ENCODE assay signal across 9 cellular contexts in genomic region chr6:36666726-36667591, GRCh38. TPM values are rescaled to one million over a fixed set of nuclear protein-coding genes. Genes with fewer than 3 reads are reported as not detected.
A peak's percentile ranks its signal among the peaks of the same experiment; 100 is the strongest.
DNase-seq lines count a peak whose midpoint lies in the region; ATAC-seq and TF ChIP-seq lines count a peak whose summit lies in the region.
"Had no signal": no experiment of that assay in that cellular context is flagged by ENCODE, and none has a peak within 500 bp of the region (broad histone marks: within the 10 kb centered on the region; RNA-seq: fewer than 3 reads in every experiment).

No MANE protein-coding gene starts in this region.

- peaks cover 0 to 4% (median 0%) of the 10 kb centered on the region in 5 experiments for H3K9me3 Mint-ChIP-seq in brain
- H3K9me3 Mint-ChIP-seq in stimulated activated memory B cell treated with anti-CD40 and anti-IgM and Interleukin-4, amounts not matched to agents 10 μg/mL and 1 μg/mL and 100 μg/mL, for 72 hours, result no peaks in the 10 kb centered on the region
- no peaks in the 10 kb centered on the region for H3K9me3 Mint-ChIP-seq in activated T-cell treated with anti-CD3 and anti-CD28 coated beads, Interleukin-2, amount 50 U/mL, for 24 hours
- H3K9me3 Mint-ChIP-seq: memory B cell had no signal

- H3K4me3 Mint-ChIP-seq in brain, result peak overlapping the region; percentile 31 to 68 (median 64)
- no peak overlapping the region for H3K4me3 Mint-ChIP-seq in stimulated activated memory B cell treated with anti-CD40 and anti-IgM and Interleukin-4, amounts not matched to agents 10 μg/mL and 1 μg/mL and 100 μg/mL, for 72 hours
- H3K4me3 Mint-ChIP-seq in activated T-cell treated with anti-CD3 and anti-CD28 coated beads, Interleukin-2, amount 50 U/mL, for 24 hours, result no peak overlapping the region
- H3K4me3 Mint-ChIP-seq: memory B cell had no signal

- H3K27me3 Mint-ChIP-seq in brain, result no peaks in the 10 kb centered on the region
- H3K27me3 Mint-ChIP-seq in stimulated activated memory B cell treated with anti-CD40 and anti-IgM and Interleukin-4, amounts not matched to agents 10 μg/mL and 1 μg/mL and 100 μg/mL, for 72 hours, result no peaks in the 10 kb centered on the region
- H3K27me3 Mint-ChIP-seq in activated T-cell treated with anti-CD3 and anti-CD28 coated beads, Interleukin-2, amount 50 U/mL, for 24 hours, result peaks cover 4% of the 10 kb centered on the region
- H3K27me3 Mint-ChIP-seq: memory B cell had no signal

- H3K36me3 Mint-ChIP-seq in brain, result no peaks in the 10 kb centered on the region
- H3K36me3 Mint-ChIP-seq in stimulated activated memory B cell treated with anti-CD40 and anti-IgM and Interleukin-4, amounts not matched to agents 10 μg/mL and 1 μg/mL and 100 μg/mL, for 72 hours, result no peaks in the 10 kb centered on the region
- H3K36me3 Mint-ChIP-seq in activated T-cell treated with anti-CD3 and anti-CD28 coated beads, Interleukin-2, amount 50 U/mL, for 24 hours (ENCODE audit: low read depth), result no peaks in the 10 kb centered on the region
- H3K36me3 Mint-ChIP-seq: memory B cell had no signal

- no peak for TF ChIP-seq CTCF in brain (conservative IDR thresholded peaks at IDR 0.05)

- peak overlapping the region; percentile 91 to 98 (median 94) for H3K27ac Mint-ChIP-seq in brain
- H3K27ac Mint-ChIP-seq in stimulated activated memory B cell treated with anti-CD40 and anti-IgM and Interleukin-4, amounts not matched to agents 10 μg/mL and 1 μg/mL and 100 μg/mL, for 72 hours, result peak overlapping the region; percentile 66
- no peak overlapping the region for H3K27ac Mint-ChIP-seq in activated T-cell treated with anti-CD3 and anti-CD28 coated beads, Interleukin-2, amount 50 U/mL, for 24 hours
- H3K27ac Mint-ChIP-seq: memory B cell had no signal

- peak; percentile 90 to 94 for DNase-seq in AML-193 (lab: John Stamatoyannopoulos, UW)
- DNase-seq in NCI-H345 (lab: John Stamatoyannopoulos, UW), result peak; percentile 94
- peak; percentile 98 for DNase-seq in iris pigment epithelial cell (ENCODE audit: low read depth)
- no peak for DNase-seq in activated T-cell treated with anti-CD3 and anti-CD28 coated beads, Interleukin-2, amount 50 U/mL, for 24 hours

- peaks cover 67% of the 10 kb centered on the region for H3K4me1 Mint-ChIP-seq in brain
- H3K4me1 Mint-ChIP-seq in stimulated activated memory B cell treated with anti-CD40 and anti-IgM and Interleukin-4, amounts not matched to agents 10 μg/mL and 1 μg/mL and 100 μg/mL, for 72 hours, result peaks cover 51% of the 10 kb centered on the region
- peaks cover 18% of the 10 kb centered on the region for H3K4me1 Mint-ChIP-seq in activated T-cell treated with anti-CD3 and anti-CD28 coated beads, Interleukin-2, amount 50 U/mL, for 24 hours (ENCODE audit: low read depth)

- peak; percentile 86 for ATAC-seq in GM19035 (IDR thresholded peaks at IDR 0.05; ENCODE audit: unreplicated experiment)
- peak; percentile 45 for ATAC-seq in HG03159 (IDR thresholded peaks at IDR 0.05; ENCODE audit: unreplicated experiment)
- ATAC-seq in stimulated activated memory B cell treated with anti-CD40 and anti-IgM and Interleukin-4, amounts not matched to agents 10 μg/mL and 1 μg/mL and 100 μg/mL, for 72 hours, result peak; percentile 70

RNA-seq across cellular contexts. Expression of gene CDKN1A, which starts 11.6 kb away (rescaled TPM):
- 103 TPM for polyA plus RNA-seq in brain (ENCODE audit: insufficient read depth, low read depth, low replicate concordance)

RNA-seq across cellular contexts. Expression of gene RAB44, which starts 30.7 kb away (rescaled TPM):
- polyA plus RNA-seq in brain (ENCODE audit: insufficient read depth, low read depth, low replicate concordance), result not detected

Comparison
In these comparisons a context has a peak if more than half of its experiments do, and no peak if none do; other contexts are left out.
1. H3K4me3 Mint-ChIP-seq: peak in brain (5 of 5); none in stimulated activated memory B cell treated with anti-CD40 and anti-IgM and Interleukin-4, amounts not matched to agents 10 μg/mL and 1 μg/mL and 100 μg/mL, for 72 hours (single experiment) and activated T-cell treated with anti-CD3 and anti-CD28 coated beads, Interleukin-2, amount 50 U/mL, for 24 hours (single experiment).
2. Peak in every context shown above with its lines, with median percentiles within 50 percentile points of each other: ATAC-seq.